In the genomic region with DNA sequence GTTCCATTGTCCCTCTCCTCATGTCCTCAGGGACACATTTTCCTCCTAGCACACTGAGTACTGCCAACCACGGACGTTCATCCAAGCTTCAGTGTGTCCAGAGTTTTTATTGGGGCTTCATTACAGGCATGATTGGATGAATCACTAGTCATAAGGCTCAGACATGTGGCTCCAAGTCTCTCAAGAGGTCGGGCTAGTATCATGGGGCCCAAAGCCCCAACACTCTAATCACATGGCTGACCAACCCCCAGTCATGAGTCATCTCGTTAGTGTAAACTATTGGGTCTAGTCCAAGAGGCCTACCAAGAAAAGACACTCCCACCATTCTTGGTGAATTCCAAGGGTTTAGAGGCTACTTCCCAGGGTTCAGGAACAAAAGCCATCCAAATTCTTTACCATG, we compare ENCODE assay signal across 13 cellular contexts. TPM values are rescaled to one million over a fixed set of nuclear protein-coding genes. Genes with fewer than 3 reads are reported as not detected.
DNase-seq lines count a peak whose midpoint lies in the region; ATAC-seq, FAIRE-seq and TF ChIP-seq lines count a peak whose summit lies in the region.
"Had no signal": no experiment of that assay in that cellular context is flagged by ENCODE, and none has a peak within 500 bp of the region (broad histone marks: within the 10 kb centered on the region; RNA-seq: fewer than 3 reads in every experiment).

No MANE protein-coding gene starts in this region.

- peaks cover 5% of the 10 kb centered on the region for H3K27me3 Mint-ChIP-seq in stimulated activated naive CD8-positive, alpha-beta T cell treated with anti-CD3 and anti-CD28 coated beads, Interleukin-15, Interleukin-2, amounts not matched to agents 100 ng/mL and 50 ng/mL, for 24 hours

- H3K36me3 Mint-ChIP-seq in stimulated activated naive CD8-positive, alpha-beta T cell treated with anti-CD3 and anti-CD28 coated beads, Interleukin-15, Interleukin-2, amounts not matched to agents 100 ng/mL and 50 ng/mL, for 24 hours (ENCODE audit: low read depth) = no peaks in the 10 kb centered on the region

- no peak overlapping the region for H3K4me3 ChIP-seq in epithelial cell of proximal tubule (ENCODE audit: low read depth, low read length)

- ATAC-seq in stimulated activated naive CD8-positive, alpha-beta T cell treated with anti-CD3 and anti-CD28 coated beads, Interleukin-15, Interleukin-2, amounts not matched to agents 100 U/mL and 50 U/mL, for 24 hours = no peak
- ATAC-seq in HG03565 (IDR thresholded peaks at IDR 0.05; ENCODE audit: unreplicated experiment) (no peak), GM21528 (IDR thresholded peaks at IDR 0.05; ENCODE audit: low FRiP score, unreplicated experiment) (no peak)

- H3K9me3 Mint-ChIP-seq in stimulated activated naive CD8-positive, alpha-beta T cell treated with anti-CD3 and anti-CD28 coated beads, Interleukin-15, Interleukin-2, amounts not matched to agents 100 ng/mL and 50 ng/mL, for 24 hours = no peaks in the 10 kb centered on the region

- FAIRE-seq in RCC 7860 (lab: Jason Lieb, UNC) = no peak

- H3K4me3 Mint-ChIP-seq in stimulated activated naive CD8-positive, alpha-beta T cell treated with anti-CD3 and anti-CD28 coated beads, Interleukin-15, Interleukin-2, amounts not matched to agents 100 ng/mL and 50 ng/mL, for 24 hours = no peak overlapping the region

- no peak for DNase-seq in stimulated activated naive CD8-positive, alpha-beta T cell treated with anti-CD3 and anti-CD28 coated beads, Interleukin-15, Interleukin-2, amounts not matched to agents 100 U/mL and 50 U/mL, for 24 hours
- DNase-seq in RCC 7860 (ENCODE audit: low spot score) (peak; percentile 46), epithelial cell of proximal tubule (ENCODE audit: low read depth) (peak; percentile 64), NCI-H2029 treated with DMSO at 0.1 percent for 48 hours (lab: John Stamatoyannopoulos, UW) (no peak), NCI-H2227 treated with DMSO at 0.1 percent for 48 hours (lab: John Stamatoyannopoulos, UW) (no peak)
- DNase-seq: aorta, NCI-H1417, NCI-H345, occipital lobe, SK-N-SH had no signal

- TF ChIP-seq CTCF in epithelial cell of proximal tubule (conservative IDR thresholded peaks at IDR 0.05; ENCODE audit: low read depth, low read length) = no peak

- H3K27ac Mint-ChIP-seq in stimulated activated naive CD8-positive, alpha-beta T cell treated with anti-CD3 and anti-CD28 coated beads, Interleukin-15, Interleukin-2, amounts not matched to agents 100 ng/mL and 50 ng/mL, for 24 hours = peak overlapping the region; percentile 45

- peaks cover 54% of the 10 kb centered on the region for H3K4me1 Mint-ChIP-seq in stimulated activated naive CD8-positive, alpha-beta T cell treated with anti-CD3 and anti-CD28 coated beads, Interleukin-15, Interleukin-2, amounts not matched to agents 100 ng/mL and 50 ng/mL, for 24 hours (ENCODE audit: low read depth)

RNA-seq across cellular contexts. Expression of a gene that starts 4.4 kb away (rescaled TPM):
- total RNA-seq in epithelial cell of proximal tubule = 196 and 307 TPM in 2 replicates

RNA-seq across cellular contexts. Expression of a gene that starts 8.9 kb away (rescaled TPM):
- 2.6 and 3.8 TPM in 2 replicates for total RNA-seq in epithelial cell of proximal tubule

RNA-seq across cellular contexts. Expression of a gene that starts 12.7 kb away (rescaled TPM):
- total RNA-seq in epithelial cell of proximal tubule = 10.9 and 17.6 TPM in 2 replicates

RNA-seq across cellular contexts. Expression of a gene that starts 52.2 kb away (rescaled TPM):
- total RNA-seq in epithelial cell of proximal tubule = 0.07 TPM in 1 of 2 replicates, not detected in the other
- total RNA-seq: aorta had no signal

RNA-seq across cellular contexts. Expression of a gene that starts 52.2 kb away (rescaled TPM):
- total RNA-seq in epithelial cell of proximal tubule = 9.8 and 17.1 TPM in 2 replicates

Comparison
In these comparisons a context has a peak if more than half of its experiments do, and no peak if none do; other contexts are left out.
1. DNase-seq: peak in RCC 7860 (single experiment) and epithelial cell of proximal tubule (single experiment); none in stimulated activated naive CD8-positive, alpha-beta T cell treated with anti-CD3 and anti-CD28 coated beads, Interleukin-15, Interleukin-2, amounts not matched to agents 100 U/mL and 50 U/mL, for 24 hours (single experiment), NCI-H2029 treated with DMSO at 0.1 percent for 48 hours (single experiment) and NCI-H2227 treated with DMSO at 0.1 percent for 48 hours (single experiment).